ENCODE assay signal across 13 cellular contexts in genomic region chr13:40776232-40776631, GRCh38. TPM values are rescaled to one million over a fixed set of nuclear protein-coding genes. Genes with fewer than 3 reads are reported as not detected.
A peak's percentile ranks its signal among the peaks of the same experiment; 100 is the strongest.
DNase-seq lines count a peak whose midpoint lies in the region; ATAC-seq and TF ChIP-seq lines count a peak whose summit lies in the region.
"Had no signal": no experiment of that assay in that cellular context is flagged by ENCODE, and none has a peak within 500 bp of the region (broad histone marks: within the 10 kb centered on the region; RNA-seq: fewer than 3 reads in every experiment).

No MANE protein-coding gene starts in this region.

- peaks cover 37% of the 10 kb centered on the region for H3K4me1 Mint-ChIP-seq in activated CD8-positive, alpha-beta memory T cell treated with anti-CD3 and anti-CD28 coated beads, Interleukin-2, amount 10 ng/mL, durations not matched to agents 7 days and 5 days
- peaks cover 28% of the 10 kb centered on the region for H3K4me1 Mint-ChIP-seq in activated naive CD8-positive, alpha-beta T cell treated with anti-CD3 and anti-CD28 coated beads for 36 hours
- peaks cover 8 to 18% of the 10 kb centered on the region in 2 experiments for H3K4me1 Mint-ChIP-seq in H9

- H3K4me1 ChIP-seq in OCI-LY3 (ENCODE audit: low read length) (peaks cover 17% of the 10 kb centered on the region), H9 (ENCODE audit: insufficient read depth, low read length) (no peaks in the 10 kb centered on the region)
- H3K4me1 ChIP-seq: SJCRH30, testis had no signal

- H4K5ac ChIP-seq in H9 (ENCODE audit: insufficient read length, low read depth, low read length) = no peak overlapping the region

- H3K9me3 ChIP-seq in OCI-LY3 (ENCODE audit: insufficient read depth, low read length) (no peaks in the 10 kb centered on the region), H9 (ENCODE audit: control insufficient read depth, low read depth, low read length) (no peaks in the 10 kb centered on the region)
- H3K9me3 ChIP-seq: SJCRH30, testis had no signal

- no peaks in the 10 kb centered on the region for H3K27me3 Mint-ChIP-seq in activated CD8-positive, alpha-beta memory T cell treated with anti-CD3 and anti-CD28 coated beads, Interleukin-2, amount 10 ng/mL, durations not matched to agents 7 days and 5 days
- no peaks in the 10 kb centered on the region for H3K27me3 Mint-ChIP-seq in activated naive CD8-positive, alpha-beta T cell treated with anti-CD3 and anti-CD28 coated beads for 36 hours
- H3K27me3 Mint-ChIP-seq in H9 (ENCODE audit: low read depth) = no peaks in the 10 kb centered on the region

- H2BK15ac ChIP-seq in H9 (ENCODE audit: low read depth, low read length) = no peak overlapping the region

- CTCF ChIA-PET in activated CD8-positive, alpha-beta memory T cell treated with anti-CD3 and anti-CD28 coated beads, Interleukin-2, amount 10 ng/mL, durations not matched to agents 7 days and 5 days (lab: Charles Lee) = interaction anchor here (0.6 to 5.2 kb wide), 5 partner anchors 12 to 707 kb away, joined by 3 to 44 read pairs (median 6); partner anchors contain the start of gene SLC25A15

- TF ChIP-seq CTCF in OCI-LY3 (IDR thresholded peaks at IDR 0.05; ENCODE audit: low read depth, low read length) (no peak), H9 (conservative IDR thresholded peaks at IDR 0.05) (no peak)

- no peaks in the 10 kb centered on the region for H3K36me3 ChIP-seq in OCI-LY3 (replicated peaks; ENCODE audit: low read depth, low read length)
- H3K36me3 ChIP-seq: SJCRH30 had no signal

- peak; percentile 1 for ATAC-seq in activated CD8-positive, alpha-beta memory T cell treated with anti-CD3 and anti-CD28 coated beads, Interleukin-2, amount 10 ng/mL, durations not matched to agents 7 days and 5 days
- no peak for ATAC-seq in GM19455 (IDR thresholded peaks at IDR 0.05; ENCODE audit: unreplicated experiment)

- H4K91ac ChIP-seq in H9 (ENCODE audit: insufficient read length, low read depth, low read length) = no peak overlapping the region

- no peaks in the 10 kb centered on the region for H3K36me3 Mint-ChIP-seq in activated CD8-positive, alpha-beta memory T cell treated with anti-CD3 and anti-CD28 coated beads, Interleukin-2, amount 10 ng/mL, durations not matched to agents 7 days and 5 days
- H3K36me3 Mint-ChIP-seq in activated naive CD8-positive, alpha-beta T cell treated with anti-CD3 and anti-CD28 coated beads for 36 hours = no peaks in the 10 kb centered on the region
- H3K36me3 Mint-ChIP-seq in H9 (ENCODE audit: insufficient read depth in 1 of 3, low read depth in 3 of 3) = no peaks in the 10 kb centered on the region

- no peak overlapping the region for H4K8ac ChIP-seq in H9 (replicated peaks; ENCODE audit: insufficient read length, low read depth, low read length)

- no peaks in the 10 kb centered on the region for H3K9me3 Mint-ChIP-seq in activated CD8-positive, alpha-beta memory T cell treated with anti-CD3 and anti-CD28 coated beads, Interleukin-2, amount 10 ng/mL, durations not matched to agents 7 days and 5 days (ENCODE audit: low read depth)
- no peaks in the 10 kb centered on the region for H3K9me3 Mint-ChIP-seq in activated naive CD8-positive, alpha-beta T cell treated with anti-CD3 and anti-CD28 coated beads for 36 hours
- no peaks in the 10 kb centered on the region for H3K9me3 Mint-ChIP-seq in H9

- no peak overlapping the region for H2BK120ac ChIP-seq in H9 (ENCODE audit: low read depth, low read length, poor library complexity, severe bottlenecking)

- no peak overlapping the region for H3K4ac ChIP-seq in H9 (ENCODE audit: low read depth, low read length)

- WGBS in H9 (ENCODE audit: extremely low coverage, insufficient read length, low lambda C conversion rate) = no CpG with 5 or more reads among the region's 7 CpGs

- no peaks in the 10 kb centered on the region for H3K27me3 ChIP-seq in OCI-LY3 (ENCODE audit: low read depth, low read length)
- H3K27me3 ChIP-seq in H9 (ENCODE audit: insufficient read depth, low read length) = no peaks in the 10 kb centered on the region
- H3K27me3 ChIP-seq: SJCRH30, testis had no signal

- H3K4me2 ChIP-seq in OCI-LY3 (ENCODE audit: low read length) (peak overlapping the region; percentile 69), H9 (ENCODE audit: insufficient read depth, insufficient read length, low read length) (no peak overlapping the region)

- H2AFZ ChIP-seq in OCI-LY3 (ENCODE audit: low read depth, low read length) (peak overlapping the region; percentile 94), H9 (ENCODE audit: low read length) (no peak overlapping the region)

- H3K27ac Mint-ChIP-seq in activated CD8-positive, alpha-beta memory T cell treated with anti-CD3 and anti-CD28 coated beads, Interleukin-2, amount 10 ng/mL, durations not matched to agents 7 days and 5 days = peak overlapping the region; percentile 100
- peak overlapping the region; percentile 100 for H3K27ac Mint-ChIP-seq in activated naive CD8-positive, alpha-beta T cell treated with anti-CD3 and anti-CD28 coated beads for 36 hours
- H3K27ac Mint-ChIP-seq in H9 = no peak overlapping the region

- peaks cover 3% of the 10 kb centered on the region for H3K23me2 ChIP-seq in H9 (ENCODE audit: insufficient read length, low read depth, low read length, poor library complexity, severe bottlenecking)

- no peak overlapping the region for H3K14ac ChIP-seq in H9 (ENCODE audit: insufficient read depth, low read length)

- H3K18ac ChIP-seq in H9 (ENCODE audit: insufficient read length, low read depth, low read length) = no peak overlapping the region

- H3K4me3 Mint-ChIP-seq in activated CD8-positive, alpha-beta memory T cell treated with anti-CD3 and anti-CD28 coated beads, Interleukin-2, amount 10 ng/mL, durations not matched to agents 7 days and 5 days = peak overlapping the region; percentile 65
- peak overlapping the region; percentile 82 for H3K4me3 Mint-ChIP-seq in activated naive CD8-positive, alpha-beta T cell treated with anti-CD3 and anti-CD28 coated beads for 36 hours
- H3K4me3 Mint-ChIP-seq in H9 = no peak overlapping the region

- H3K9ac ChIP-seq in OCI-LY3 (ENCODE audit: low read length) = peak overlapping the region; percentile 51; the same call in 1 of the 2 replicates
- no peak overlapping the region for H3K9ac ChIP-seq in H9 (ENCODE audit: extremely low read depth, insufficient read length, low read length)

- H4K20me1 ChIP-seq in OCI-LY3 (ENCODE audit: insufficient read depth, low read length) (no peaks in the 10 kb centered on the region), H9 (ENCODE audit: control insufficient read depth, insufficient read depth, insufficient read length) (no peaks in the 10 kb centered on the region)

- no peak overlapping the region for H2AK5ac ChIP-seq in H9 (ENCODE audit: insufficient read length, low read length)

- DNase-seq in activated CD8-positive, alpha-beta memory T cell treated with anti-CD3 and anti-CD28 coated beads, Interleukin-2, amount 10 ng/mL, durations not matched to agents 7 days and 5 days = peak; percentile 57
- no peak for DNase-seq in activated CD8-positive, alpha-beta memory T cell treated with anti-CD3 and anti-CD28 coated beads, Interleukin-2, amount 50 U/mL, for 4 hours
- no peak for DNase-seq in activated naive CD8-positive, alpha-beta T cell treated with anti-CD3 and anti-CD28 coated beads for 36 hours
- peak; percentile 25 for DNase-seq in stimulated activated CD4-positive, alpha-beta T cell treated with anti-CD3 and anti-CD28 coated beads, Interleukin-4, amount 100 ng/mL, for 24 hours
- no peak for DNase-seq in H9
- no peak for DNase-seq in OCI-M1 (lab: John Stamatoyannopoulos, UW)
- DNase-seq: kidney, NCI-H1930, right cardiac atrium, testis had no signal

- no peaks in the 10 kb centered on the region for H3K79me1 ChIP-seq in H9 (ENCODE audit: insufficient read depth, low read depth, low read length, poor library complexity, severe bottlenecking)

- no peak overlapping the region for H2BK5ac ChIP-seq in H9 (ENCODE audit: insufficient read length, low read length)

- H3K23ac ChIP-seq in H9 (ENCODE audit: insufficient read length, low read depth, low read length) = no peak overlapping the region

- H3K79me2 ChIP-seq in OCI-LY3 (ENCODE audit: low read length) (no peaks in the 10 kb centered on the region), H9 (ENCODE audit: insufficient read depth, low read length) (no peaks in the 10 kb centered on the region)

- H3K56ac ChIP-seq in H9 (ENCODE audit: insufficient read length, low read depth, low read length) = no peak overlapping the region

- H2BK20ac ChIP-seq in H9 (ENCODE audit: low read depth, low read length, poor library complexity, severe bottlenecking) = no peak overlapping the region

- H3T11ph ChIP-seq in H9 (ENCODE audit: low read length) = no peak overlapping the region

- H2BK12ac ChIP-seq in H9 (ENCODE audit: insufficient read length, low read depth, low read length) = no peak overlapping the region

- H3K4me3 ChIP-seq in OCI-LY3 (ENCODE audit: low read length) = peak overlapping the region; percentile 73
- H3K4me3 ChIP-seq: testis had no signal

- H3K27ac ChIP-seq in OCI-LY3 (ENCODE audit: low read length) (peak overlapping the region; percentile 48), H9 (ENCODE audit: insufficient read length, low read depth, low read length) (no peak overlapping the region)
- H3K27ac ChIP-seq: testis had no signal

RNA-seq across cellular contexts. Expression of gene MRPS31, which starts 5.2 kb away (rescaled TPM):
- 10 to 100 TPM; 35.0 to 37.1 TPM for total RNA-seq in activated CD8-positive, alpha-beta memory T cell treated with anti-CD3 and anti-CD28 coated beads, Interleukin-2, amount 10 ng/mL, durations not matched to agents 7 days and 5 days
- total RNA-seq in activated naive CD8-positive, alpha-beta T cell treated with anti-CD3 and anti-CD28 coated beads for 36 hours = 10 to 100 TPM; 40.9 to 43.8 TPM
- total RNA-seq in H9 (2021) = 27.3 and 29.6 TPM in 2 replicates

RNA-seq across cellular contexts. Expression of gene SLC25A15, which starts 13.2 kb away (rescaled TPM):
- total RNA-seq in activated CD8-positive, alpha-beta memory T cell treated with anti-CD3 and anti-CD28 coated beads, Interleukin-2, amount 10 ng/mL, durations not matched to agents 7 days and 5 days = 10 to 100 TPM; 11.2 to 14.5 TPM
- 10 to 100 TPM; 27.7 to 28.4 TPM for total RNA-seq in activated naive CD8-positive, alpha-beta T cell treated with anti-CD3 and anti-CD28 coated beads for 36 hours
- total RNA-seq in H9 (2021) = 18.3 and 21.1 TPM in 2 replicates

Comparison
In these comparisons a context has a peak if more than half of its experiments do, and no peak if none do; other contexts are left out.
1. DNase-seq: peak in activated CD8-positive, alpha-beta memory T cell treated with anti-CD3 and anti-CD28 coated beads, Interleukin-2, amount 10 ng/mL, durations not matched to agents 7 days and 5 days (single experiment) and stimulated activated CD4-positive, alpha-beta T cell treated with anti-CD3 and anti-CD28 coated beads, Interleukin-4, amount 100 ng/mL, for 24 hours (single experiment); none in activated CD8-positive, alpha-beta memory T cell treated with anti-CD3 and anti-CD28 coated beads, Interleukin-2, amount 50 U/mL, for 4 hours (single experiment), activated naive CD8-positive, alpha-beta T cell treated with anti-CD3 and anti-CD28 coated beads for 36 hours (single experiment), H9 (single experiment) and OCI-M1 (single experiment).
2. H3K27ac Mint-ChIP-seq: peak in activated CD8-positive, alpha-beta memory T cell treated with anti-CD3 and anti-CD28 coated beads, Interleukin-2, amount 10 ng/mL, durations not matched to agents 7 days and 5 days (single experiment) and activated naive CD8-positive, alpha-beta T cell treated with anti-CD3 and anti-CD28 coated beads for 36 hours (single experiment); none in H9 (0 of 3).
3. H3K4me3 Mint-ChIP-seq: peak in activated CD8-positive, alpha-beta memory T cell treated with anti-CD3 and anti-CD28 coated beads, Interleukin-2, amount 10 ng/mL, durations not matched to agents 7 days and 5 days (single experiment) and activated naive CD8-positive, alpha-beta T cell treated with anti-CD3 and anti-CD28 coated beads for 36 hours (single experiment); none in H9 (0 of 2).